ENCODE assay signal across 3 cellular contexts in genomic region chr6:17850281-17850680, GRCh38.
TF ChIP-seq lines count a peak whose summit lies in the region.

No MANE protein-coding gene starts in this region.

TF ChIP-seq in SK-N-SH, 30 proteins besides CTCF, POLR2A, EP300 and RAD21 (continued from another document):
- TF ChIP-seq REST (IDR thresholded peaks at IDR 0.05; ENCODE audit: low read depth, low read length) = no peak
- TF ChIP-seq TEAD4 (IDR thresholded peaks at IDR 0.05; ENCODE audit: borderline replicate concordance, insufficient read depth) = no peak
- TF ChIP-seq EZH2phosphoT487 (IDR thresholded peaks at IDR 0.05; ENCODE audit: borderline replicate concordance, low read depth) = no peak
- no peak for TF ChIP-seq NFIC (IDR thresholded peaks at IDR 0.05; ENCODE audit: borderline replicate concordance)
- TF ChIP-seq TAF1 (IDR thresholded peaks at IDR 0.05; ENCODE audit: borderline replicate concordance, low read depth, low read length) = no peak
- no peak for TF ChIP-seq FOXJ3 (CRISPR knock-in tag; IDR thresholded peaks at IDR 0.05)
- no peak for TF ChIP-seq NRF1 (IDR thresholded peaks at IDR 0.05; ENCODE audit: low read depth, low read length)
- no peak for TF ChIP-seq RCOR1 (IDR thresholded peaks at IDR 0.05; ENCODE audit: low read length)
- TF ChIP-seq, protein P1, sequence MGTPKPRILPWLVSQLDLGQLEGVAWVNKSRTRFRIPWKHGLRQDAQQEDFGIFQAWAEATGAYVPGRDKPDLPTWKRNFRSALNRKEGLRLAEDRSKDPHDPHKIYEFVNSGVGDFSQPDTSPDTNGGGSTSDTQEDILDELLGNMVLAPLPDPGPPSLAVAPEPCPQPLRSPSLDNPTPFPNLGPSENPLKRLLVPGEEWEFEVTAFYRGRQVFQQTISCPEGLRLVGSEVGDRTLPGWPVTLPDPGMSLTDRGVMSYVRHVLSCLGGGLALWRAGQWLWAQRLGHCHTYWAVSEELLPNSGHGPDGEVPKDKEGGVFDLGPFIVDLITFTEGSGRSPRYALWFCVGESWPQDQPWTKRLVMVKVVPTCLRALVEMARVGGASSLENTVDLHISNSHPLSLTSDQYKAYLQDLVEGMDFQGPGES (IDR thresholded peaks at IDR 0.05; ENCODE audit: low read depth, low read length) = no peak
- no peak for TF ChIP-seq MEF2A (IDR thresholded peaks at IDR 0.05; ENCODE audit: borderline replicate concordance, low read depth)

TF ChIP-seq in SK-N-SH treated with all-trans-retinoic acid at 6 μM for 48 hours, 23 proteins besides CTCF, POLR2A, EP300 and RAD21 (continued from another document):
- TF ChIP-seq PATZ1 (CRISPR knock-in tag; IDR thresholded peaks at IDR 0.05; ENCODE audit: borderline replicate concordance) = no peak
- no peak for TF ChIP-seq OSR1 (CRISPR knock-in tag; IDR thresholded peaks at IDR 0.05)

TF ChIP-seq in endothelial cell of umbilical vein, 7 proteins besides CTCF, POLR2A, EP300 and RAD21 (continued from another document):
- TF ChIP-seq POLR2AphosphoS5 (IDR thresholded peaks at IDR 0.05; ENCODE audit: insufficient read depth, low read depth, low read length) = no peak
- TF ChIP-seq GATA2 (IDR thresholded peaks at IDR 0.05; ENCODE audit: insufficient read depth, insufficient read length, low read depth, low read length) = no peak
- no peak for TF ChIP-seq JUN (IDR thresholded peaks at IDR 0.05; ENCODE audit: borderline replicate concordance, insufficient read depth, insufficient read length, low read depth)
- TF ChIP-seq MYC (IDR thresholded peaks at IDR 0.05; ENCODE audit: low read depth, low read length) = no peak
